8 cellular contexts compared by ENCODE assay signal in the genomic region with DNA sequence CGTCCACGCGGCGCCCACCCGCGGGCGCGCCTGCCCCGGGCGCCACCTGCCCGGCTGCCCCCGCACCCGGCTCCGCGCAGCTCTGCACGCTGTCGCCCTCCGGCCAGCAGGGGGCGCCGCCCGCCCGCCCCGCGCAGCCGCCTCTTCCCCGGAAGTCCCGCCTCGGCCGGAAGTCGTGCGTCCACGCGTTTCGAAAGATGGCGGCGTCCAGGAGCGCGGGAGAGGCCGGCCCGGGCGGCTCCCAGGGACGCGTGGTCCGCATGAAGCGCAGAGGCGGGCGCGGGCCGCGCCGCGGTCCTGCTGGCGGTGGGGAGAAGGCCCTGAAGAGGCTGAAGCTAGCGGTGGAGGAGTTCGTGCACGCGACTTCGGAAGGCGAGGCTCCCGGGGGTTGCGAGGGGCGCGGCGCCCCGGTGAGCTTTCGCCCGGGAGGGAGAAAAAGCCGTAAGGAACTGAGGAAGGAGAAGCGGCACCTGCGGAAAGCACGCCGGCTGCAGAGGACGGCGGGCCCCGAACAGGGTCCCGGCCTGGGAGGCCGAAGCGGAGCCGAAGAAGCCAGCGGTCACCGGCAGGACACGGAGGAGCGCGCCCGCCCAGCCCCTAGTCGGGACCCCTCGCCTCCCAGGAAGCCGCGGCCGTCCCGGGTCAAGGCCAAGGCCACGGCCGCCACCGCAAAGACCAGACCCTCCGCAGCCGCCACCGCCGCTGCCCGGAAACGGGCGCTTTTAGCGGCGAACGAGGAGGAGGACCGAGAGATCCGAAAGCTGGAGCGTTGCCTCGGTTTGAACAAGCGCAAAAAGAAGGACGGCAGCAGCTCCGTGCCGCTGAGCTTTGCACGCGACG. TPM values are rescaled to one million over a fixed set of nuclear protein-coding genes. Genes with fewer than 3 reads are reported as not detected.
DNase-seq lines count a peak whose midpoint lies in the region; ATAC-seq and TF ChIP-seq lines count a peak whose summit lies in the region.

A gene with protein sequence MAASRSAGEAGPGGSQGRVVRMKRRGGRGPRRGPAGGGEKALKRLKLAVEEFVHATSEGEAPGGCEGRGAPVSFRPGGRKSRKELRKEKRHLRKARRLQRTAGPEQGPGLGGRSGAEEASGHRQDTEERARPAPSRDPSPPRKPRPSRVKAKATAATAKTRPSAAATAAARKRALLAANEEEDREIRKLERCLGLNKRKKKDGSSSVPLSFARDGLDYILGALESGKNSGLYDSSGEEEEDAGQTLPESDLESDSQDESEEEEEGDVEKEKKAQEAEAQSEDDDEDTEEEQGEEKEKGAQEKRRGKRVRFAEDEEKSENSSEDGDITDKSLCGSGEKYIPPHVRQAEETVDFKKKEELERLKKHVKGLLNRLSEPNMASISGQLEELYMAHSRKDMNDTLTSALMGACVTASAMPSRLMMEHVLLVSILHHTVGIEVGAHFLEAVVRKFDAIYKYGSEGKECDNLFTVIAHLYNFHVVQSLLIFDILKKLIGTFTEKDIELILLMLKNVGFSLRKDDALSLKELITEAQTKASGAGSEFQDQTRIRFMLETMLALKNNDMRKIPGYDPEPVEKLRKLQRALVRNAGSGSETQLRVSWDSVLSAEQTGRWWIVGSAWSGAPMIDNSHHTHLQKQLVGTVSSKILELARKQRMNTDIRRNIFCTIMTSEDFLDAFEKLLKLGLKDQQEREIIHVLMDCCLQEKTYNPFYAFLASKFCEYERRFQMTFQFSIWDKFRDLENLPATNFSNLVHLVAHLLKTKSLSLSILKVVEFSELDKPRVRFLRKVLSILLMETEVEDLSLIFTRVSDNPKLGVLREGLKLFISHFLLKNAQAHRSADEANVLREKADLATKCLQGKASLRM (plus strand): TSS at position 172 of the 840 bp plus-strand sequence. CDS start 26 bp downstream, at position 198.

- in situ Hi-C loops in astrocyte of the cerebellum (cut with HindIII; ENCODE audit: low sequenced_read_pairs), result no loop called here

- peak; percentile 11 to 24 for TF ChIP-seq POLR2A in sigmoid colon (IDR thresholded peaks at IDR 0.05)

- intact Hi-C loops in sigmoid colon (cut with DNase I), result loop anchor here (1.0 to 5.0 kb wide), 5 partner anchors 56 to 438 kb away; a partner anchor contains a TSS

- TF ChIP-seq EP300 in sigmoid colon (IDR thresholded peaks at IDR 0.05), result no peak

- H3K36me3 ChIP-seq in sigmoid colon, result peaks cover 10 to 25% (median 18%) of the 10 kb centered on the region in 4 donors

- peak; percentile 63 for TF ChIP-seq CTCF in astrocyte of the cerebellum (IDR thresholded peaks at IDR 0.05; ENCODE audit: low read depth, low read length, missing control alignments)
- peak in 1 of 4 experiments; percentile 68 for TF ChIP-seq CTCF in sigmoid colon (IDR thresholded peaks at IDR 0.05)

- peaks cover 0 to 13% (median 4%) of the 10 kb centered on the region in 3 donors for H3K27me3 ChIP-seq in sigmoid colon

- H3K9me3 ChIP-seq in sigmoid colon, result no peaks in the 10 kb centered on the region

- 0% methylated on average over 115 of the region's 115 CpGs for WGBS in sigmoid colon, 2 donors

- H3K27ac ChIP-seq in sigmoid colon, result peak within 1 kb of the TSS; percentile 62 to 75 (median 69)

- DNase-seq in NCI-H524 (lab: John Stamatoyannopoulos, UW) (peak; percentile 60 to 78), NCI-H524 treated with DMSO at 0.1 percent for 48 hours (lab: John Stamatoyannopoulos, UW) (no peak), NCI-H1694 treated with DMSO at 0.1 percent for 48 hours (lab: John Stamatoyannopoulos, UW) (peak; percentile 29), T-helper 22 cell (ENCODE audit: low read depth) (peak; percentile 80), astrocyte of the cerebellum (ENCODE audit: low read depth) (peak; percentile 43), hypothalamus (lab: John Stamatoyannopoulos, UW) (peak; percentile 15 to 88 (median 70)), sigmoid colon (peak; percentile 90)

- peaks cover 0 to 35% (median 29%) of the 10 kb centered on the region in 4 donors for H3K4me1 ChIP-seq in sigmoid colon

- H3K4me3 ChIP-seq in astrocyte of the cerebellum (ENCODE audit: low read depth, low read length) (peak within 1 kb of the TSS; percentile 90), sigmoid colon (peak within 1 kb of the TSS; percentile 79 to 94 (median 92))

- peak; percentile 88 for ATAC-seq in HG02870 (IDR thresholded peaks at IDR 0.05; ENCODE audit: unreplicated experiment)

RNA-seq across cellular contexts. Expression of the gene that starts here (rescaled TPM):
- total RNA-seq in sigmoid colon, result 10 to 100 TPM; 14.1 to 19.1 (median 17.2) TPM
- polyA plus RNA-seq in sigmoid colon, result 10 to 100 TPM in 1 of 3 donors, 1 to 10 TPM in 2; 1.8 to 11.2 (median 4.6) TPM
